ENCODE assay signal across 10 cellular contexts in genomic region chr15:62886431-62887071, GRCh38.
DNase-seq lines count a peak whose midpoint lies in the region; ATAC-seq and TF ChIP-seq lines count a peak whose summit lies in the region.
"Had no signal": no experiment of that assay in that cellular context is flagged by ENCODE, and none has a peak within 500 bp of the region (broad histone marks: within the 10 kb centered on the region; RNA-seq: fewer than 3 reads in every experiment).

No MANE protein-coding gene starts in this region.

- DNase-seq in astrocyte of the spinal cord (ENCODE audit: low read depth, low spot score) (peak; percentile 85), kidney tubule cell (ENCODE audit: low spot score) (peak; percentile 31), SIG-M5 (lab: John Stamatoyannopoulos, UW) (no peak)
- DNase-seq: activated CD4-positive, CD25-positive, alpha-beta regulatory T cell treated with anti-CD3 and anti-CD28 coated beads, Interleukin-2, amount 50 U/mL, for 72 hours; lower lobe of right lung; NCI-H524 treated with DMSO at 0.1 percent for 48 hours had no signal

- H3K9me3 ChIP-seq in HUES64 (ENCODE audit: insufficient read depth, low read depth, low read length) (no peaks in the 10 kb centered on the region), stomach smooth muscle (ENCODE audit: control insufficient read depth in 2 of 2, low read length in 2 of 2) (no peaks in the 10 kb centered on the region)
- H3K9me3 ChIP-seq: lower lobe of right lung had no signal

- in situ Hi-C loops in astrocyte of the spinal cord (cut with HindIII; ENCODE audit: low sequenced_read_pairs): no loop called here

- TF ChIP-seq CTCF in astrocyte of the spinal cord (IDR thresholded peaks at IDR 0.05; ENCODE audit: low read depth, low read length): no peak

- 7% methylated on average over 13 of the region's 13 CpGs for WGBS in HUES64

- peaks cover 30% of the 10 kb centered on the region for H3K4me1 ChIP-seq in HUES64 (ENCODE audit: insufficient read depth, low read length)
- H3K4me1 ChIP-seq in stomach smooth muscle (ENCODE audit: control insufficient read depth, insufficient read depth, low read length): peaks cover 49% of the 10 kb centered on the region
- H3K4me1 ChIP-seq: lower lobe of right lung had no signal

- H3K9ac ChIP-seq in HUES64 (ENCODE audit: low read depth, low read length) (peak overlapping the region; percentile 34; the same call in 1 of the 2 replicates), stomach smooth muscle (ENCODE audit: low read length in 2 of 2) (peak overlapping the region; percentile 47 to 64)

- H3K27ac ChIP-seq in HUES64 (ENCODE audit: low read depth, low read length) (peak overlapping the region; percentile 80; the same call in 1 of the 2 replicates), stomach smooth muscle (ENCODE audit: low read length) (peak overlapping the region; percentile 82)
- H3K27ac ChIP-seq: lower lobe of right lung had no signal

- H3K4me3 ChIP-seq in HUES64 (ENCODE audit: low read length) (peak overlapping the region; percentile 24), astrocyte of the spinal cord (ENCODE audit: low read depth, low read length) (no peak overlapping the region), stomach smooth muscle (ENCODE audit: low read length in 2 of 2) (peak overlapping the region; percentile 43 to 55)
- H3K4me3 ChIP-seq: lower lobe of right lung had no signal

- H3K27me3 ChIP-seq in HUES64 (ENCODE audit: insufficient read depth, low read length) (no peaks in the 10 kb centered on the region; the same call in 1 of the 2 replicates), stomach smooth muscle (ENCODE audit: control insufficient read depth in 1 of 2, insufficient read depth in 2 of 2, low read length in 2 of 2) (no peaks in the 10 kb centered on the region)

- no peaks in the 10 kb centered on the region for H3K36me3 ChIP-seq in HUES64 (ENCODE audit: insufficient read depth, low read length)
- H3K36me3 ChIP-seq in stomach smooth muscle (ENCODE audit: control insufficient read depth in 2 of 2, insufficient read depth in 2 of 2, low read length in 2 of 2): no peaks in the 10 kb centered on the region
- H3K36me3 ChIP-seq: lower lobe of right lung had no signal

- ATAC-seq in GM21737 (IDR thresholded peaks at IDR 0.05; ENCODE audit: unreplicated experiment) (no peak), GM19328 (IDR thresholded peaks at IDR 0.05; ENCODE audit: unreplicated experiment) (no peak)
- ATAC-seq: lower lobe of right lung had no signal
